ENCODE assay signal across 3 cellular contexts in the genomic region with DNA sequence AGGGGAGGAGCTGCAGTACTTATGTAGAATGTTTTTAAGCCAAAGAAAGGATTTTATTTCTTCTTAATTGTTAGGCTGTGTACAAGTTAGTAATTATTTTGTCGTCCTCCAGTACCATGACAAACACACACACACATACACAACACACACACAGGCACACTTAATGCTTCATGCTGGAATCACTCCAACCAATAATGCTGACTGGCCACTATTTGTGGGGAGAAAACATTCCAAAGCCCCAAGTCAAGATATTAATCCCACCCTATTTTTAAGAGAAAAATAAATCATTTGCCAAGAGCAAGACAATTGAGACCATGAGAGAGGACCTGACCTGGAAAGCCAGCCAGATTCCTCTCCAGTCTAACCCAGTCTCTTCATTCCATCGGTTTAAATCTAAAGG.
TF ChIP-seq lines count a peak whose summit lies in the region.

No MANE protein-coding gene starts in this region.

TF ChIP-seq in A549, 52 proteins besides CTCF, POLR2A, EP300 and RAD21:
- TF ChIP-seq MAFK (IDR thresholded peaks at IDR 0.05; ENCODE audit: partially characterized antibody) = peak; percentile 64
- TF ChIP-seq SMC3 (IDR thresholded peaks at IDR 0.05) = no peak
- no peak for TF ChIP-seq ZNF302 (CRISPR knock-in tag; IDR thresholded peaks at IDR 0.05)
TF ChIP-seq in A549: peak in this region for 1.

TF ChIP-seq in IMR-90, 13 proteins besides CTCF, POLR2A, EP300 and RAD21:
- peak; percentile 89 for TF ChIP-seq MAFK (IDR thresholded peaks at IDR 0.05; ENCODE audit: low read depth, low read length)
- TF ChIP-seq FOS (IDR thresholded peaks at IDR 0.05; ENCODE audit: low read depth, low read length) = no peak

TF ChIP-seq in H1, 55 proteins besides CTCF, POLR2A, EP300 and RAD21:
- TF ChIP-seq HDAC2 (IDR thresholded peaks at IDR 0.05; ENCODE audit: borderline replicate concordance in 1 of 2, low read depth in 2 of 2, low read length in 2 of 2) (no peak), CHD2 (IDR thresholded peaks at IDR 0.05; ENCODE audit: low read length) (no peak), TAF7 (optimal IDR thresholded peaks at IDR 0.05; ENCODE audit: borderline replicate concordance, low read depth, low read length) (no peak), SP4 (IDR thresholded peaks at IDR 0.05; ENCODE audit: low read length) (no peak), MAFK (IDR thresholded peaks at IDR 0.05; ENCODE audit: low read depth, low read length) (0 out of 2 replicates have a peak, but pooled peaks have one; percentile 33), CHD1 (IDR thresholded peaks at IDR 0.05; ENCODE audit: low read depth, low read length) (no peak), POLR2AphosphoS5 (IDR thresholded peaks at IDR 0.05; ENCODE audit: low read depth, low read length) (no peak)
- TF ChIP-seq, protein P1, sequence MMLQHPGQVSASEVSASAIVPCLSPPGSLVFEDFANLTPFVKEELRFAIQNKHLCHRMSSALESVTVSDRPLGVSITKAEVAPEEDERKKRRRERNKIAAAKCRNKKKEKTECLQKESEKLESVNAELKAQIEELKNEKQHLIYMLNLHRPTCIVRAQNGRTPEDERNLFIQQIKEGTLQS (IDR thresholded peaks at IDR 0.05; ENCODE audit: insufficient read depth, low read depth, low read length) = no peak
